5 cellular contexts compared by ENCODE assay signal in genomic region chr6:77017537-77017936, GRCh38.
"Had no signal": no experiment of that assay in that cellular context is flagged by ENCODE, and none has a peak within 500 bp of the region (broad histone marks: within the 10 kb centered on the region; RNA-seq: fewer than 3 reads in every experiment).

No MANE protein-coding gene starts in this region.

- H3K4me3 ChIP-seq: K562 had no signal

- FAIRE-seq: HTR-8/SVneo, K562 had no signal

- DNase-seq: IMR-90, KBM-7 had no signal

- H3K27ac ChIP-seq: HL-60 had no signal

- ATAC-seq: K562 had no signal
